ENCODE assay signal across 1 cellular context in genomic region chr10:61987951-61988379, GRCh38.
TF ChIP-seq lines count a peak whose summit lies in the region.

No MANE protein-coding gene starts in this region.

TF ChIP-seq in GM12878, 131 proteins besides CTCF, POLR2A, EP300 and RAD21 (continued from another document and continues in another):
- no peak for TF ChIP-seq ZNF592 (IDR thresholded peaks at IDR 0.05)
- TF ChIP-seq CHD1 (IDR thresholded peaks at IDR 0.05; ENCODE audit: low read depth, low read length) = peak; percentile 82; the same call in 1 of the 2 replicates
- TF ChIP-seq MTA2 (IDR thresholded peaks at IDR 0.05; ENCODE audit: low read depth) = peak; percentile 90
- no peak for TF ChIP-seq MYB (IDR thresholded peaks at IDR 0.05; ENCODE audit: borderline replicate concordance, low read depth, low read length)
- peak; percentile 90 for TF ChIP-seq EED (IDR thresholded peaks at IDR 0.05; ENCODE audit: low read depth)
- no peak for TF ChIP-seq WRNIP1 (IDR thresholded peaks at IDR 0.05; ENCODE audit: borderline replicate concordance, low read depth, low read length)
- no peak for TF ChIP-seq NR2C2 (IDR thresholded peaks at IDR 0.05; ENCODE audit: borderline replicate concordance, control insufficient read depth, insufficient read length, low read depth)
- TF ChIP-seq EZH2 (IDR thresholded peaks at IDR 0.05; ENCODE audit: borderline replicate concordance, control insufficient read depth, low read depth, low read length) = no peak
- no peak for TF ChIP-seq SPI1 (IDR thresholded peaks at IDR 0.05; ENCODE audit: borderline replicate concordance, insufficient read depth, low read depth, low read length)
- no peak for TF ChIP-seq RELA (IDR thresholded peaks at IDR 0.05; ENCODE audit: borderline replicate concordance, partially characterized antibody)
- TF ChIP-seq SMARCA5 (IDR thresholded peaks at IDR 0.05) = no peak
- TF ChIP-seq ZNF217 (IDR thresholded peaks at IDR 0.05) = 0 out of 2 replicates have a peak, but pooled peaks have one; percentile 51
- peak; percentile 79 for TF ChIP-seq CUX1 (IDR thresholded peaks at IDR 0.05; ENCODE audit: insufficient replicate concordance, low read depth, low read length)
- peak; percentile 69; the same call in 1 of the 2 replicates for TF ChIP-seq NBN (IDR thresholded peaks at IDR 0.05)
- TF ChIP-seq BHLHE40 (IDR thresholded peaks at IDR 0.05; ENCODE audit: borderline replicate concordance in 1 of 2, low read depth in 2 of 2, low read length in 1 of 2) = peak; percentile 49 to 74; a peak in 3 of 4 replicates
- no peak for TF ChIP-seq ZSCAN29 (IDR thresholded peaks at IDR 0.05)
- no peak for TF ChIP-seq NFXL1 (IDR thresholded peaks at IDR 0.05; ENCODE audit: borderline replicate concordance)
- peak; percentile 50 for TF ChIP-seq SKIL (IDR thresholded peaks at IDR 0.05; ENCODE audit: low read depth, poor library complexity, severe bottlenecking)
- no peak for TF ChIP-seq SIN3A (IDR thresholded peaks at IDR 0.05; ENCODE audit: low read depth, low read length)
- no peak for TF ChIP-seq HCFC1 (IDR thresholded peaks at IDR 0.05; ENCODE audit: low read length)
- TF ChIP-seq HDAC6 (IDR thresholded peaks at IDR 0.05; ENCODE audit: unreplicated experiment) = peak; percentile 55
- no peak for TF ChIP-seq KAT2A (conservative IDR thresholded peaks at IDR 0.05; ENCODE audit: control insufficient read depth, low read depth, low read length)
- TF ChIP-seq CREB1 (IDR thresholded peaks at IDR 0.05; ENCODE audit: low read depth) = peak; percentile 93
- TF ChIP-seq E2F4 (IDR thresholded peaks at IDR 0.05; ENCODE audit: low read depth, low read length) = no peak
- TF ChIP-seq MXI1 (IDR thresholded peaks at IDR 0.05; ENCODE audit: low read depth, low read length) = no peak
- TF ChIP-seq USF2 (IDR thresholded peaks at IDR 0.05; ENCODE audit: borderline replicate concordance, low read depth, low read length) = no peak
- TF ChIP-seq ZNF687 (IDR thresholded peaks at IDR 0.05) = peak; percentile 59
- peak in 1 of 2 experiments; percentile 54; a peak in 1 of 4 replicates for TF ChIP-seq CEBPB (IDR thresholded peaks at IDR 0.05; ENCODE audit: borderline replicate concordance in 1 of 2, low read depth in 2 of 2, low read length in 2 of 2)
- peak; percentile 62; the same call in 1 of the 2 replicates for TF ChIP-seq POLR2AphosphoS5 (IDR thresholded peaks at IDR 0.05; ENCODE audit: low read length)
- peak; percentile 93 for TF ChIP-seq CREM (IDR thresholded peaks at IDR 0.05; ENCODE audit: low read depth)
- TF ChIP-seq POLR2AphosphoS2 (IDR thresholded peaks at IDR 0.05; ENCODE audit: low read depth, low read length) = no peak
- TF ChIP-seq KDM1A (IDR thresholded peaks at IDR 0.05; ENCODE audit: borderline replicate concordance) = no peak
- no peak for TF ChIP-seq ZNF207 (IDR thresholded peaks at IDR 0.05; ENCODE audit: borderline replicate concordance)
- TF ChIP-seq HDGF (IDR thresholded peaks at IDR 0.05) = no peak
- TF ChIP-seq ATF7 (IDR thresholded peaks at IDR 0.05; ENCODE audit: low read depth) = peak; percentile 89
- no peak for TF ChIP-seq TCF7 (IDR thresholded peaks at IDR 0.05; ENCODE audit: borderline replicate concordance)
- no peak for TF ChIP-seq NR2C1 (IDR thresholded peaks at IDR 0.05)
- TF ChIP-seq ZBED1 (IDR thresholded peaks at IDR 0.05; ENCODE audit: borderline replicate concordance) = peak; percentile 93
- peak; percentile 82 for TF ChIP-seq IKZF1 (conservative IDR thresholded peaks at IDR 0.05)
- no peak for TF ChIP-seq ZBTB4 (CRISPR knock-in tag; IDR thresholded peaks at IDR 0.05)
- TF ChIP-seq SP1 (IDR thresholded peaks at IDR 0.05; ENCODE audit: low read depth, low read length) = peak; percentile 42
- TF ChIP-seq KLF5 (IDR thresholded peaks at IDR 0.05; ENCODE audit: partially characterized antibody) = no peak
- 0 out of 2 replicates have a peak, but pooled peaks have one; percentile 38 for TF ChIP-seq GATAD2B (conservative IDR thresholded peaks at IDR 0.05; ENCODE audit: low read depth)
